ENCODE assay signal across 8 cellular contexts in genomic region chr6:87832025-87832825, GRCh38.
DNase-seq lines count a peak whose midpoint lies in the region; ATAC-seq, FAIRE-seq and TF ChIP-seq lines count a peak whose summit lies in the region.

No MANE protein-coding gene starts in this region.

- no peaks in the 10 kb centered on the region for H3K4me1 ChIP-seq in uterus

- no peaks in the 10 kb centered on the region for H3K9me3 ChIP-seq in uterus

- peak; percentile 38 for TF ChIP-seq CTCF in bronchial epithelial cell (IDR thresholded peaks at IDR 0.05; ENCODE audit: insufficient read depth, low read length, severe bottlenecking)
- TF ChIP-seq CTCF in uterus (IDR thresholded peaks at IDR 0.05), result peak; percentile 22 to 55 (median 49)

- DNase-seq in DMS 273 treated with DMSO at 0.1 percent for 48 hours (lab: John Stamatoyannopoulos, UW) (peak; percentile 31), NOMO-1 treated with dmso at 0.1 percent for 144 hours (lab: John Stamatoyannopoulos, UW; ENCODE audit: unreplicated experiment) (peak; percentile 35), bronchial epithelial cell (ENCODE audit: low read depth) (peak; percentile 57), midbrain (lab: John Stamatoyannopoulos, UW) (peak; percentile 36), uterus (no peak)
- DNase-seq in activated CD4-positive, alpha-beta T cell treated with anti-CD3 and anti-CD28 coated beads, Interleukin-2, amount 50 U/mL, for 48 hours, result no peak

- TF ChIP-seq POLR2A in uterus (IDR thresholded peaks at IDR 0.05), result no peak

- H3K27me3 ChIP-seq in bronchial epithelial cell (ENCODE audit: control insufficient read depth, insufficient read depth, low read length), result no peaks in the 10 kb centered on the region
- H3K27me3 ChIP-seq in uterus, result no peaks in the 10 kb centered on the region

- ATAC-seq in GM19328 (IDR thresholded peaks at IDR 0.05; ENCODE audit: unreplicated experiment), result peak; percentile 52
- ATAC-seq in HG03439 (IDR thresholded peaks at IDR 0.05; ENCODE audit: unreplicated experiment), result peak; percentile 78

- H3K36me3 ChIP-seq in bronchial epithelial cell (ENCODE audit: control insufficient read depth, insufficient read depth, low read length), result no peaks in the 10 kb centered on the region
- no peaks in the 10 kb centered on the region for H3K36me3 ChIP-seq in uterus

- FAIRE-seq in bronchial epithelial cell (lab: Jason Lieb, UNC), result no peak

- peak overlapping the region in 1 of 2 donors; percentile 34 for H3K27ac ChIP-seq in uterus

- intact Hi-C loops in uterus (cut with DNase I; ENCODE audit: low total_unique reads), result no loop called here

- peak overlapping the region; percentile 16 for H3K4me3 ChIP-seq in bronchial epithelial cell (ENCODE audit: low read depth, low read length)
- peak overlapping the region; percentile 26 to 38 for H3K4me3 ChIP-seq in uterus

Comparison
In these comparisons a context has a peak if more than half of its experiments do, and no peak if none do; other contexts are left out.
1. DNase-seq: peak in DMS 273 treated with DMSO at 0.1 percent for 48 hours (single experiment), NOMO-1 treated with dmso at 0.1 percent for 144 hours (single experiment), bronchial epithelial cell (single experiment) and midbrain (single experiment); none in uterus (0 of 2) and activated CD4-positive, alpha-beta T cell treated with anti-CD3 and anti-CD28 coated beads, Interleukin-2, amount 50 U/mL, for 48 hours (0 of 2).